24 cellular contexts compared by ENCODE assay signal in genomic region chr4:25564836-25565235, GRCh38.
"Had no signal": no experiment of that assay in that cellular context is flagged by ENCODE, and none has a peak within 500 bp of the region (broad histone marks: within the 10 kb centered on the region; RNA-seq: fewer than 3 reads in every experiment).

No MANE protein-coding gene starts in this region.

- H3K9me3 ChIP-seq: MG63, SJSA1 had no signal

- H3K27me3 ChIP-seq: MG63, SJSA1 had no signal

- H3K4me1 ChIP-seq: SJSA1 had no signal

- H3K27ac ChIP-seq: SJSA1, SK-N-MC had no signal

- DNase-seq: IMR-90, Karpas-422, KG1, MG63, NCI-H1092, NCI-H1105 treated with DMSO at 0.1 percent for 48 hours, NCI-H1417 treated with DMSO at 0.1 percent for 48 hours, NCI-H146, NCI-H1694 treated with DMSO at 0.1 percent for 48 hours, NCI-H1930, NCI-H2081, NCI-H2107, NCI-H226, NCI-H446, NCI-H510A, NCI-H524 treated with DMSO at 0.1 percent for 48 hours, NCI-H69, NCI-H774, Right ventricle myocardium superior, RPMI8226, SIG-M5 had no signal

- H3K36me3 ChIP-seq: MG63, SJSA1 had no signal

- FAIRE-seq: RCC 7860 had no signal

- H3K4me3 ChIP-seq: MG63, SJSA1, SK-N-MC had no signal
